12 cellular contexts compared by ENCODE assay signal in genomic region chr6:15501806-15502450, GRCh38.
DNase-seq lines count a peak whose midpoint lies in the region; ATAC-seq and TF ChIP-seq lines count a peak whose summit lies in the region.
"Had no signal": no experiment of that assay in that cellular context is flagged by ENCODE, and none has a peak within 500 bp of the region (broad histone marks: within the 10 kb centered on the region; RNA-seq: fewer than 3 reads in every experiment).

No MANE protein-coding gene starts in this region.

- no peak overlapping the region for H3K4me3 ChIP-seq in fibroblast of villous mesenchyme (ENCODE audit: low read depth, low read length)
- H3K4me3 ChIP-seq in vagina = no peak overlapping the region
- H3K4me3 ChIP-seq in stomach = no peak overlapping the region
- H3K4me3 ChIP-seq: pancreas, tibial artery had no signal

- no peak overlapping the region for H3K27ac ChIP-seq in vagina
- H3K27ac ChIP-seq in stomach = peak overlapping the region in 2 of 5 donors; percentile 13 to 31
- H3K27ac ChIP-seq: epithelial cell of prostate, pancreas had no signal

- TF ChIP-seq EP300 in stomach (IDR thresholded peaks at IDR 0.05) = no peak

- ATAC-seq in SK-N-SH treated with all-trans-retinoic acid at 6 μM for 48 hours = peak; percentile 50
- no peak for ATAC-seq in GM21515 (IDR thresholded peaks at IDR 0.05; ENCODE audit: unreplicated experiment)
- no peak for ATAC-seq in HG02763 (IDR thresholded peaks at IDR 0.05; ENCODE audit: unreplicated experiment)

- peaks cover 93 to 100% of the 10 kb centered on the region in 2 donors for H3K36me3 Mint-ChIP-seq in CD14-positive monocyte

- DNase-seq in CD14-positive monocyte (ENCODE audit: low spot score) (no peak), fibroblast of villous mesenchyme (ENCODE audit: low read depth) (peak; percentile 78), pons (ENCODE audit: low spot score) (peak; percentile 59), vagina (ENCODE audit: extremely low spot score in 2 of 2) (no peak), stomach (no peak)
- DNase-seq: OCI-M1 had no signal

- H3K9me3 ChIP-seq in vagina = no peaks in the 10 kb centered on the region
- no peaks in the 10 kb centered on the region for H3K9me3 ChIP-seq in stomach
- H3K9me3 ChIP-seq: pancreas, tibial artery had no signal

- H3K27me3 ChIP-seq in vagina (no peaks in the 10 kb centered on the region), stomach (no peaks in the 10 kb centered on the region)
- H3K27me3 ChIP-seq: pancreas, tibial artery had no signal

- H3K36me3 ChIP-seq in vagina (peaks cover 0 to 10% of the 10 kb centered on the region in 2 donors), stomach (peaks cover 10 to 77% (median 63%) of the 10 kb centered on the region in 4 donors)

- H3K4me1 Mint-ChIP-seq in CD14-positive monocyte = peaks cover 6% of the 10 kb centered on the region

- TF ChIP-seq CTCF in CD14-positive monocyte (IDR thresholded peaks at IDR 0.05) (no peak), fibroblast of villous mesenchyme (IDR thresholded peaks at IDR 0.05; ENCODE audit: insufficient read depth, low read depth, low read length) (no peak), vagina (IDR thresholded peaks at IDR 0.05) (no peak), stomach (IDR thresholded peaks at IDR 0.05) (no peak)

- peaks cover 36% of the 10 kb centered on the region for H3K4me1 ChIP-seq in vagina
- peaks cover 16 to 50% (median 29%) of the 10 kb centered on the region in 4 donors for H3K4me1 ChIP-seq in stomach

- H3K4me3 Mint-ChIP-seq in CD14-positive monocyte = peak overlapping the region in 1 of 2 donors; percentile 21

- H3K9me3 Mint-ChIP-seq in CD14-positive monocyte = peaks cover 0 to 3% (median 0%) of the 10 kb centered on the region in 7 donors

- peak overlapping the region in 5 of 7 donors; percentile 21 to 89 (median 41) for H3K27ac Mint-ChIP-seq in CD14-positive monocyte

- intact Hi-C loops in CD14-positive monocyte (cut with micrococcal nuclease) (no loop called here), vagina (cut with DNase I) (loop anchor here (10.0 kb wide), 1 partner anchor 123 kb away; no protein-coding TSS in a partner anchor), stomach (cut with DNase I; ENCODE audit: low total_unique reads) (loop anchor here (10.0 kb wide), 1 partner anchor 123 kb away; no protein-coding TSS in a partner anchor)

- WGBS in stomach, 5 donors = 66 to 80% (median 73%) methylated on average over 12 to 21 of the region's 21 CpGs

- H3K27me3 Mint-ChIP-seq in CD14-positive monocyte (ENCODE audit: low read depth in 3 of 3) = peaks cover 0 to 1% (median 0%) of the 10 kb centered on the region in 3 donors

- no peak for TF ChIP-seq POLR2A in vagina (IDR thresholded peaks at IDR 0.05)
- TF ChIP-seq POLR2A in stomach (IDR thresholded peaks at IDR 0.05) = no peak

TF ChIP-seq in SK-N-SH treated with all-trans-retinoic acid at 6 μM for 48 hours, 23 proteins besides CTCF, POLR2A, EP300 and RAD21:
- TF ChIP-seq BACH2 (CRISPR knock-in tag; IDR thresholded peaks at IDR 0.05; ENCODE audit: borderline replicate concordance) = no peak
- TF ChIP-seq, protein P1, sequence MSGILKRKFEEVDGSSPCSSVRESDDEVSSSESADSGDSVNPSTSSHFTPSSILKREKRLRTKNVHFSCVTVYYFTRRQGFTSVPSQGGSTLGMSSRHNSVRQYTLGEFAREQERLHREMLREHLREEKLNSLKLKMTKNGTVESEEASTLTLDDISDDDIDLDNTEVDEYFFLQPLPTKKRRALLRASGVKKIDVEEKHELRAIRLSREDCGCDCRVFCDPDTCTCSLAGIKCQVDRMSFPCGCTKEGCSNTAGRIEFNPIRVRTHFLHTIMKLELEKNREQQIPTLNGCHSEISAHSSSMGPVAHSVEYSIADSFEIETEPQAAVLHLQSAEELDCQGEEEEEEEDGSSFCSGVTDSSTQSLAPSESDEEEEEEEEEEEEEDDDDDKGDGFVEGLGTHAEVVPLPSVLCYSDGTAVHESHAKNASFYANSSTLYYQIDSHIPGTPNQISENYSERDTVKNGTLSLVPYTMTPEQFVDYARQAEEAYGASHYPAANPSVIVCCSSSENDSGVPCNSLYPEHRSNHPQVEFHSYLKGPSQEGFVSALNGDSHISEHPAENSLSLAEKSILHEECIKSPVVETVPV (CRISPR knock-in tag; IDR thresholded peaks at IDR 0.05) = no peak
- TF ChIP-seq ZC3H10 (CRISPR knock-in tag; IDR thresholded peaks at IDR 0.05) = no peak
- TF ChIP-seq ARNTL (CRISPR knock-in tag; IDR thresholded peaks at IDR 0.05; ENCODE audit: borderline replicate concordance, low read depth) = no peak
- TF ChIP-seq TOX (CRISPR knock-in tag; IDR thresholded peaks at IDR 0.05; ENCODE audit: borderline replicate concordance) = no peak
- no peak for TF ChIP-seq CSDC2 (CRISPR knock-in tag; IDR thresholded peaks at IDR 0.05)
- TF ChIP-seq ZNF70 (CRISPR knock-in tag; IDR thresholded peaks at IDR 0.05) = no peak
- no peak for TF ChIP-seq TSHZ2 (CRISPR knock-in tag; IDR thresholded peaks at IDR 0.05)

Comparison
In these comparisons a context has a peak if more than half of its experiments do, and no peak if none do; other contexts are left out.
1. DNase-seq: peak in fibroblast of villous mesenchyme (single experiment) and pons (single experiment); none in CD14-positive monocyte (single experiment), vagina (0 of 2) and stomach (single experiment).
2. intact Hi-C loops: an anchor here in vagina (10.0 kb wide) and stomach (10.0 kb wide); none called in CD14-positive monocyte.